8 cellular contexts compared by ENCODE assay signal in genomic region chr12:95002754-95003153, GRCh38. TPM values are rescaled to one million over a fixed set of nuclear protein-coding genes. Genes with fewer than 3 reads are reported as not detected.
DNase-seq lines count a peak whose midpoint lies in the region; ATAC-seq and TF ChIP-seq lines count a peak whose summit lies in the region.

No MANE protein-coding gene starts in this region.

- H3K4me1 Mint-ChIP-seq in H9: peaks cover 4 to 9% of the 10 kb centered on the region in 2 experiments
- H3K4me1 Mint-ChIP-seq in T-helper 17 cell: peaks cover 35% of the 10 kb centered on the region

- no peak overlapping the region for H2BK5ac ChIP-seq in H9 (ENCODE audit: insufficient read length, low read length)

- peaks cover 0 to 5% of the 10 kb centered on the region in 2 experiments; a peak in 2 of 5 replicates for H3K9me3 Mint-ChIP-seq in H9

- no peak overlapping the region for H3T11ph ChIP-seq in H9 (ENCODE audit: low read length)

- no peak overlapping the region for H3K4ac ChIP-seq in H9 (ENCODE audit: low read depth, low read length)

- TF ChIP-seq EP300 in gastroesophageal sphincter (IDR thresholded peaks at IDR 0.05): no peak

- no peaks in the 10 kb centered on the region; the same call in none of the 2 replicates for H3K27me3 Mint-ChIP-seq in H9 (ENCODE audit: low read depth)
- H3K27me3 Mint-ChIP-seq in T-helper 17 cell: no peaks in the 10 kb centered on the region

- H2BK12ac ChIP-seq in H9 (ENCODE audit: insufficient read length, low read depth, low read length): no peak overlapping the region

- H3K56ac ChIP-seq in H9 (ENCODE audit: insufficient read length, low read depth, low read length): no peak overlapping the region

- H3K36me3 ChIP-seq in gastroesophageal sphincter: peaks cover 0 to 13% of the 10 kb centered on the region in 2 donors

- no peak overlapping the region for H3K14ac ChIP-seq in H9 (ENCODE audit: insufficient read depth, low read length)

- no peaks in the 10 kb centered on the region; the same call in 1 of the 2 replicates for H3K79me2 ChIP-seq in H9 (ENCODE audit: insufficient read depth, low read length)

- peak overlapping the region; percentile 96 for H3K4me2 ChIP-seq in H9 (ENCODE audit: insufficient read depth, insufficient read length, low read length)

- no peak overlapping the region for H4K8ac ChIP-seq in H9 (replicated peaks; ENCODE audit: insufficient read length, low read depth, low read length)

- H3K27me3 ChIP-seq in H9 (ENCODE audit: insufficient read depth, low read length) (no peaks in the 10 kb centered on the region), gastroesophageal sphincter (no peaks in the 10 kb centered on the region)

- no peak overlapping the region for H2BK15ac ChIP-seq in H9 (ENCODE audit: low read depth, low read length)

- H3K4me3 ChIP-seq in gastroesophageal sphincter: peak overlapping the region; percentile 50 to 71
- peak overlapping the region; percentile 52 to 86 (median 77) for H3K4me3 ChIP-seq in skin epidermis

- TF ChIP-seq POLR2A in gastroesophageal sphincter (IDR thresholded peaks at IDR 0.05): no peak

- no peak overlapping the region for H4K5ac ChIP-seq in H9 (ENCODE audit: insufficient read length, low read depth, low read length)

- H3K23ac ChIP-seq in H9 (ENCODE audit: insufficient read length, low read depth, low read length): no peak overlapping the region

- no peaks in the 10 kb centered on the region for H3K9me3 ChIP-seq in H9 (ENCODE audit: control insufficient read depth, low read depth, low read length)
- H3K9me3 ChIP-seq in T-helper 17 cell (ENCODE audit: control insufficient read depth, low read length, poor library complexity, severe bottlenecking): peaks cover 9% of the 10 kb centered on the region
- H3K9me3 ChIP-seq in gastroesophageal sphincter: peaks cover 0 to 9% (median 0%) of the 10 kb centered on the region in 3 donors

- no peaks in the 10 kb centered on the region for H3K4me1 ChIP-seq in H9 (ENCODE audit: insufficient read depth, low read length)
- peaks cover 3 to 43% (median 15%) of the 10 kb centered on the region in 3 donors for H3K4me1 ChIP-seq in gastroesophageal sphincter

- no CpG with 5 or more reads among the region's 3 CpGs for WGBS in H9 (ENCODE audit: extremely low coverage, insufficient read length, low lambda C conversion rate)
- 20 to 24% methylated on average over 3 of the region's 3 CpGs for WGBS in gastroesophageal sphincter (ENCODE audit: low coverage in 1 of 2), 2 donors

- H2BK20ac ChIP-seq in H9 (ENCODE audit: low read depth, low read length, poor library complexity, severe bottlenecking): no peak overlapping the region

- H3K27ac Mint-ChIP-seq in H9 (peak overlapping the region in 2 of 3 experiments; percentile 6 to 97; a peak in 4 of 7 replicates), T-helper 17 cell (peak overlapping the region; percentile 90)

- peak overlapping the region; percentile 95 to 96 for H3K4me3 Mint-ChIP-seq in H9
- H3K4me3 Mint-ChIP-seq in T-helper 17 cell: peak overlapping the region; percentile 92

- no peak overlapping the region for H2AFZ ChIP-seq in H9 (ENCODE audit: low read length)

- ATAC-seq in T-helper 17 cell (no peak), gastroesophageal sphincter (no peak), HG02885 (IDR thresholded peaks at IDR 0.05; ENCODE audit: poor library complexity, unreplicated experiment) (no peak)

- H2AK5ac ChIP-seq in H9 (ENCODE audit: insufficient read length, low read length): no peak overlapping the region

- DNase-seq in H9: no peak
- DNase-seq in T-helper 17 cell: no peak
- no peak for DNase-seq in hypothalamus (lab: John Stamatoyannopoulos, UW)
- no peak for DNase-seq in DMS53 (lab: John Stamatoyannopoulos, UW)
- no peak for DNase-seq in stimulated activated CD8-positive, alpha-beta memory T cell treated with anti-CD3 and anti-CD28 coated beads, Interleukin-4, amount 100 ng/mL, for 48 hours

- H3K36me3 Mint-ChIP-seq in H9 (ENCODE audit: insufficient read depth in 1 of 3, low read depth in 3 of 3): peaks cover 0 to 4% (median 3%) of the 10 kb centered on the region in 3 experiments; a peak in 3 of 7 replicates
- H3K36me3 Mint-ChIP-seq in T-helper 17 cell (ENCODE audit: low read depth): peaks cover 10% of the 10 kb centered on the region

- no peak overlapping the region for H3K18ac ChIP-seq in H9 (ENCODE audit: insufficient read length, low read depth, low read length)

- H3K9ac ChIP-seq in H9 (ENCODE audit: extremely low read depth, insufficient read length, low read length): peak overlapping the region; percentile 90

- H2BK120ac ChIP-seq in H9 (ENCODE audit: low read depth, low read length, poor library complexity, severe bottlenecking): no peak overlapping the region

- no peaks in the 10 kb centered on the region for H3K79me1 ChIP-seq in H9 (ENCODE audit: insufficient read depth, low read depth, low read length, poor library complexity, severe bottlenecking)

- TF ChIP-seq CTCF in H9 (conservative IDR thresholded peaks at IDR 0.05) (no peak), gastroesophageal sphincter (IDR thresholded peaks at IDR 0.05) (no peak)

- no peaks in the 10 kb centered on the region for H4K20me1 ChIP-seq in H9 (ENCODE audit: control insufficient read depth, insufficient read depth, insufficient read length)

- peaks cover 4% of the 10 kb centered on the region for H3K23me2 ChIP-seq in H9 (ENCODE audit: insufficient read length, low read depth, low read length, poor library complexity, severe bottlenecking)

- no peak overlapping the region for H4K91ac ChIP-seq in H9 (ENCODE audit: insufficient read length, low read depth, low read length)

- H3K27ac ChIP-seq in H9 (ENCODE audit: insufficient read length, low read depth, low read length): no peak overlapping the region
- H3K27ac ChIP-seq in gastroesophageal sphincter: peak overlapping the region in 3 of 4 donors; percentile 85 to 89 (median 89)
- H3K27ac ChIP-seq in skin epidermis: peak overlapping the region in 18 of 21 experiments; percentile 70 to 93 (median 90)

RNA-seq across cellular contexts. Expression of gene NDUFA12, which starts 0.7 kb away (rescaled TPM):
- total RNA-seq in H9 (2021) (104 and 105 TPM in 2 replicates), T-helper 17 cell (10 to 100 TPM; 57.7 to 65.2 TPM), gastroesophageal sphincter (100 to 1,000 TPM; 113 to 135 (median 122) TPM)
